27 cellular contexts compared by ENCODE assay signal in genomic region chr5:175410926-175411325, GRCh38. TPM values are rescaled to one million over a fixed set of nuclear protein-coding genes. Genes with fewer than 3 reads are reported as not detected.
"Had no signal": no experiment of that assay in that cellular context is flagged by ENCODE, and none has a peak within 500 bp of the region (broad histone marks: within the 10 kb centered on the region; RNA-seq: fewer than 3 reads in every experiment).

No MANE protein-coding gene starts in this region.

- ATAC-seq: stimulated activated effector memory CD8-positive, alpha-beta T cell treated with anti-CD3 and anti-CD28 coated beads, Interleukin-12 subunit alpha, Interleukin-12 subunit beta, amount 100 ng/mL, for 72 hours; stimulated activated memory B cell treated with anti-CD40 and anti-IgM and Interleukin-4, amounts not matched to agents 10 μg/mL and 1 μg/mL and 100 μg/mL, for 72 hours; stimulated activated naive B cell treated with anti-CD40 and anti-IgM and Interleukin-4, amounts not matched to agents 10 μg/mL and 1 μg/mL and 100 μg/mL, for 72 hours; stimulated activated naive CD8-positive, alpha-beta T cell treated with anti-CD3 and anti-CD28 coated beads, Interleukin-15, amount 100 ng/mL, for 72 hours; stimulated activated naive CD8-positive, alpha-beta T cell treated with anti-CD3 and anti-CD28 coated beads, Interleukin-15, Interleukin-2, amounts not matched to agents 100 U/mL and 50 U/mL, for 24 hours; upper lobe of right lung had no signal

- H3K27me3 ChIP-seq: stomach, suprapubic skin, testis, thyroid gland, tibial artery, tibial nerve, transverse colon, upper lobe of left lung, upper lobe of right lung, uterus, vagina had no signal

- H3K4me3 Mint-ChIP-seq: stimulated activated effector memory CD8-positive, alpha-beta T cell treated with anti-CD3 and anti-CD28 coated beads, Interleukin-12 subunit alpha, Interleukin-12 subunit beta, amount 100 ng/mL, for 72 hours; stimulated activated memory B cell treated with anti-CD40 and anti-IgM and Interleukin-4, amounts not matched to agents 10 μg/mL and 1 μg/mL and 100 μg/mL, for 72 hours; stimulated activated naive B cell treated with anti-CD40 and anti-IgM and Interleukin-4, amounts not matched to agents 10 μg/mL and 1 μg/mL and 100 μg/mL, for 72 hours; stimulated activated naive CD8-positive, alpha-beta T cell treated with anti-CD3 and anti-CD28 coated beads, Interleukin-15, amount 100 ng/mL, for 72 hours; stimulated activated naive CD8-positive, alpha-beta T cell treated with anti-CD3 and anti-CD28 coated beads, Interleukin-15, Interleukin-2, amounts not matched to agents 100 ng/mL and 50 ng/mL, for 24 hours; type B pancreatic cell had no signal

- H3K4me3 ChIP-seq: stomach, suprapubic skin, testis, thoracic aorta, thyroid gland, tibial artery, tibial nerve, transverse colon, upper lobe of left lung, upper lobe of right lung, uterus, vagina had no signal

- H3K27ac Mint-ChIP-seq: stimulated activated effector memory CD8-positive, alpha-beta T cell treated with anti-CD3 and anti-CD28 coated beads, Interleukin-12 subunit alpha, Interleukin-12 subunit beta, amount 100 ng/mL, for 72 hours; stimulated activated memory B cell treated with anti-CD40 and anti-IgM and Interleukin-4, amounts not matched to agents 10 μg/mL and 1 μg/mL and 100 μg/mL, for 72 hours; stimulated activated naive B cell treated with anti-CD40 and anti-IgM and Interleukin-4, amounts not matched to agents 10 μg/mL and 1 μg/mL and 100 μg/mL, for 72 hours; stimulated activated naive CD8-positive, alpha-beta T cell treated with anti-CD3 and anti-CD28 coated beads, Interleukin-15, amount 100 ng/mL, for 72 hours; stimulated activated naive CD8-positive, alpha-beta T cell treated with anti-CD3 and anti-CD28 coated beads, Interleukin-15, Interleukin-2, amounts not matched to agents 100 ng/mL and 50 ng/mL, for 24 hours; type B pancreatic cell had no signal

- H3K9me3 Mint-ChIP-seq: stimulated activated naive CD8-positive, alpha-beta T cell treated with anti-CD3 and anti-CD28 coated beads, Interleukin-15, Interleukin-2, amounts not matched to agents 100 ng/mL and 50 ng/mL, for 24 hours; type B pancreatic cell had no signal

- H3K36me3 Mint-ChIP-seq: stimulated activated effector memory CD8-positive, alpha-beta T cell treated with anti-CD3 and anti-CD28 coated beads, Interleukin-12 subunit alpha, Interleukin-12 subunit beta, amount 100 ng/mL, for 72 hours; stimulated activated memory B cell treated with anti-CD40 and anti-IgM and Interleukin-4, amounts not matched to agents 10 μg/mL and 1 μg/mL and 100 μg/mL, for 72 hours; stimulated activated naive B cell treated with anti-CD40 and anti-IgM and Interleukin-4, amounts not matched to agents 10 μg/mL and 1 μg/mL and 100 μg/mL, for 72 hours; type B pancreatic cell had no signal

- H3K9me3 ChIP-seq: suprapubic skin, testis, thoracic aorta, thyroid gland, tibial artery, transverse colon, upper lobe of left lung, upper lobe of right lung, uterus, vagina had no signal

- H3K27ac ChIP-seq: stomach, suprapubic skin, testis, thoracic aorta, thyroid gland, tibial artery, tibial nerve, transverse colon, upper lobe of left lung, upper lobe of right lung, uterus, vagina had no signal

- DNase-seq: stimulated activated CD4-positive, alpha-beta T cell treated with anti-CD3 and anti-CD28 coated beads, Interleukin-2, amount 100 ng/mL, for 48 hours; stimulated activated CD4-positive, alpha-beta T cell treated with anti-CD3 and anti-CD28 coated beads, Interleukin-4, amount 100 ng/mL, for 1 hour; stimulated activated CD4-positive, alpha-beta T cell treated with anti-CD3 and anti-CD28 coated beads, Interleukin-4, amount 100 ng/mL, for 24 hours; stimulated activated CD4-positive, alpha-beta T cell treated with anti-CD3 and anti-CD28 coated beads, Interleukin-4, amount 100 ng/mL, for 4 hours; stimulated activated CD8-positive, alpha-beta memory T cell treated with anti-CD3 and anti-CD28 coated beads, Interleukin-4, amount 100 ng/mL, for 48 hours; stimulated activated naive B cell treated with anti-CD40 and anti-IgM and Interleukin-4, amounts not matched to agents 10 μg/mL and 1 μg/mL and 100 μg/mL, for 72 hours; stimulated activated naive CD4-positive, alpha-beta T cell; stimulated activated naive CD4-positive, alpha-beta T cell treated with Interleukin-2 at 50 U/mL for 16 hours; stimulated activated naive CD8-positive, alpha-beta T cell treated with anti-CD3 and anti-CD28 coated beads, Interleukin-15, amount 100 ng/mL, for 72 hours; stimulated activated naive CD8-positive, alpha-beta T cell treated with anti-CD3 and anti-CD28 coated beads, Interleukin-15, Interleukin-2, amounts not matched to agents 100 U/mL and 50 U/mL, for 24 hours; stomach; substantia nigra; testis; thyroid gland; tibial artery; transverse colon; upper lobe of left lung; upper lobe of right lung; uterus had no signal

- H3K4me1 ChIP-seq: stomach, suprapubic skin, testis, thyroid gland, tibial nerve, transverse colon, upper lobe of left lung, uterus, vagina had no signal

- H3K4me1 Mint-ChIP-seq: stimulated activated effector memory CD8-positive, alpha-beta T cell treated with anti-CD3 and anti-CD28 coated beads, Interleukin-12 subunit alpha, Interleukin-12 subunit beta, amount 100 ng/mL, for 72 hours; stimulated activated memory B cell treated with anti-CD40 and anti-IgM and Interleukin-4, amounts not matched to agents 10 μg/mL and 1 μg/mL and 100 μg/mL, for 72 hours; stimulated activated naive B cell treated with anti-CD40 and anti-IgM and Interleukin-4, amounts not matched to agents 10 μg/mL and 1 μg/mL and 100 μg/mL, for 72 hours; stimulated activated naive CD8-positive, alpha-beta T cell treated with anti-CD3 and anti-CD28 coated beads, Interleukin-15, amount 100 ng/mL, for 72 hours had no signal

- H3K36me3 ChIP-seq: stomach, suprapubic skin, thoracic aorta, thyroid gland, tibial artery, tibial nerve, transverse colon, upper lobe of left lung, upper lobe of right lung, uterus, vagina had no signal

- H3K27me3 Mint-ChIP-seq: type B pancreatic cell had no signal

RNA-seq across cellular contexts. Expression of gene DRD1, which starts 33.1 kb away (rescaled TPM):
- total RNA-seq: thyroid gland, vagina had no signal
